Comparison of ENCODE assay signal across 33 cellular contexts in genomic region chr9:6407778-6408177, GRCh38.
"Had no signal": no experiment of that assay in that cellular context is flagged by ENCODE, and none has a peak within 500 bp of the region (broad histone marks: within the 10 kb centered on the region; RNA-seq: fewer than 3 reads in every experiment).

No MANE protein-coding gene starts in this region.

- H3K4me1 ChIP-seq: ascending aorta, breast epithelium had no signal

- DNase-seq: activated effector memory CD4-positive, alpha-beta T cell treated with anti-CD3 and anti-CD28 coated beads, Interleukin-2, amount 50 U/mL, for 16 hours; activated effector memory CD4-positive, alpha-beta T cell treated with Interleukin-2 at 50 U/mL for 16 hours; activated gamma-delta T cell; activated gamma-delta T cell treated with Interleukin-2 at 50 U/mL for 16 hours; activated naive CD4-positive, alpha-beta T cell; activated naive CD4-positive, alpha-beta T cell treated with anti-CD3 and anti-CD28 coated beads for 36 hours; activated naive CD4-positive, alpha-beta T cell treated with anti-CD3 and anti-CD28 coated beads, Interleukin-2, amount 10 ng/mL, durations not matched to agents 7 days and 5 days; activated naive CD4-positive, alpha-beta T cell treated with anti-CD3 and anti-CD28 coated beads, Interleukin-2, amount 50 U/mL, for 16 hours; activated naive CD4-positive, alpha-beta T cell treated with Interleukin-2 at 50 U/mL for 16 hours; activated naive CD8-positive, alpha-beta T cell treated with anti-CD3 and anti-CD28 coated beads for 36 hours; activated naive CD8-positive, alpha-beta T cell treated with anti-CD3 and anti-CD28 coated beads, Interleukin-2, amount 10 ng/mL, durations not matched to agents 7 days and 5 days; activated naive CD8-positive, alpha-beta T cell treated with anti-CD3 and anti-CD28 coated beads, Interleukin-2, amount 50 U/mL, for 24 hours; activated T-cell treated with anti-CD3 and anti-CD28 coated beads, Interleukin-2, amount 50 U/mL, for 1 hour; activated T-cell treated with anti-CD3 and anti-CD28 coated beads, Interleukin-2, amount 50 U/mL, for 24 hours; activated T-cell treated with anti-CD3 and anti-CD28 coated beads, Interleukin-2, amount 50 U/mL, for 4 hours; activated T-cell treated with anti-CD3 and anti-CD28 coated beads, Interleukin-2, amount 50 U/mL, for 48 hours; activated T-cell treated with anti-CD3 and anti-CD28 coated beads, Interleukin-2, amount 50 U/mL, for 72 hours; adrenal gland; amniotic stem cell; amygdala; anterior cingulate cortex; aorta; body of pancreas; brain microvascular endothelial cell; caudate nucleus; central memory CD4-positive, alpha-beta T cell; cerebellar nuclear complex had no signal

- H3K9me3 ChIP-seq: adrenal gland, ascending aorta, body of pancreas, breast epithelium had no signal

- ATAC-seq: activated naive CD4-positive, alpha-beta T cell treated with anti-CD3 and anti-CD28 coated beads, Interleukin-2, amount 50 U/mL, for 72 hours; activated naive CD8-positive, alpha-beta T cell treated with anti-CD3 and anti-CD28 coated beads, Interleukin-2, amount 50 U/mL, for 24 hours; activated T-cell treated with anti-CD3 and anti-CD28 coated beads, Interleukin-2, amount 50 U/mL, for 4 hours; activated T-cell treated with anti-CD3 and anti-CD28 coated beads, Interleukin-2, amount 50 U/mL, for 72 hours; activated T-helper 17 cell treated with anti-CD3 and anti-CD28 coated beads, Interleukin-2, amount 50 U/mL, for 72 hours; body of pancreas had no signal

- H3K36me3 ChIP-seq: adrenal gland, ascending aorta, brain microvascular endothelial cell, breast epithelium, cardiac muscle cell had no signal

- FAIRE-seq: astrocyte had no signal

- H3K27me3 ChIP-seq: adrenal gland, ascending aorta, body of pancreas, brain microvascular endothelial cell, breast epithelium had no signal

- H3K4me3 ChIP-seq: adrenal gland, ascending aorta, body of pancreas, breast epithelium, cardiac muscle cell had no signal

- H3K27ac ChIP-seq: adrenal gland, ascending aorta, body of pancreas, brain microvascular endothelial cell, breast epithelium, cardiac muscle cell had no signal
